14 cellular contexts compared by ENCODE assay signal in genomic region chr22:49667236-49667635, GRCh38.
DNase-seq lines count a peak whose midpoint lies in the region; ATAC-seq, FAIRE-seq and TF ChIP-seq lines count a peak whose summit lies in the region.
"Had no signal": no experiment of that assay in that cellular context is flagged by ENCODE, and none has a peak within 500 bp of the region (broad histone marks: within the 10 kb centered on the region; RNA-seq: fewer than 3 reads in every experiment).

No MANE protein-coding gene starts in this region.

- DNase-seq in A673 (ENCODE audit: low spot score) (peak; percentile 50), naive B cell (peak; percentile 22), NCI-H2227 (lab: John Stamatoyannopoulos, UW; ENCODE audit: unreplicated experiment) (no peak), pancreas (no peak)
- peak in 1 of 7 experiments; percentile 38 for DNase-seq in CD8-positive, alpha-beta T cell
- DNase-seq: islet precursor cell, NCI-H2227 treated with DMSO at 0.1 percent for 48 hours, PC-3, T-helper 9 cell had no signal

- H3K9me3 Mint-ChIP-seq in CD8-positive, alpha-beta T cell = no peaks in the 10 kb centered on the region
- no peaks in the 10 kb centered on the region for H3K9me3 Mint-ChIP-seq in activated T-helper 17 cell treated with anti-CD3 and anti-CD28 coated beads, Interleukin-2, amount 50 U/mL, for 72 hours
- H3K9me3 Mint-ChIP-seq in naive B cell = peaks cover 0 to 4% (median 0%) of the 10 kb centered on the region in 7 donors

- BruUV-seq in A673 (replicated peaks; lab: Mats Ljungman, UMichigan) = no TSS peak

- H3K27me3 ChIP-seq in A673 (replicated peaks; ENCODE audit: insufficient read depth, low read depth, low read length, poor library complexity) (peaks cover 31% of the 10 kb centered on the region), pancreas (peaks cover 0 to 8% (median 3%) of the 10 kb centered on the region in 4 donors)
- peaks cover 9% of the 10 kb centered on the region for H3K27me3 ChIP-seq in CD8-positive, alpha-beta T cell (ENCODE audit: insufficient read depth, low read length)

- no peaks in the 10 kb centered on the region for H3K36me3 Mint-ChIP-seq in CD8-positive, alpha-beta T cell
- H3K36me3 Mint-ChIP-seq in activated T-helper 17 cell treated with anti-CD3 and anti-CD28 coated beads, Interleukin-2, amount 50 U/mL, for 72 hours (ENCODE audit: low read depth) = no peaks in the 10 kb centered on the region
- H3K36me3 Mint-ChIP-seq in naive B cell = peaks cover 0 to 5% of the 10 kb centered on the region in 2 donors

- no peak overlapping the region for H3K4me3 ChIP-seq in A673 (ENCODE audit: low read depth, low read length, poor library complexity, severe bottlenecking)
- no peak overlapping the region for H3K4me3 ChIP-seq in CD8-positive, alpha-beta T cell (ENCODE audit: low read depth, low read length)
- H3K4me3 ChIP-seq in pancreas = no peak overlapping the region
- H3K4me3 ChIP-seq: cardiac muscle cell, smooth muscle cell had no signal

- H3K4me1 ChIP-seq in A673 (ENCODE audit: insufficient read depth, low read length, poor library complexity, severe bottlenecking) (peaks cover 8% of the 10 kb centered on the region), pancreas (no peaks in the 10 kb centered on the region)
- peaks cover 18% of the 10 kb centered on the region for H3K4me1 ChIP-seq in CD8-positive, alpha-beta T cell (ENCODE audit: insufficient read depth, low read length)

- POLR2A ChIA-PET in A673 (lab: Charles Lee; ENCODE audit: low non-redundant PET) = no interaction called here
- POLR2A ChIA-PET in CD8-positive, alpha-beta T cell (lab: Charles Lee) = no interaction called here

- H3K27ac ChIP-seq in A673 (ENCODE audit: low read depth, low read length, poor library complexity, severe bottlenecking) = peak overlapping the region; percentile 52
- no peak overlapping the region for H3K27ac ChIP-seq in CD8-positive, alpha-beta T cell (ENCODE audit: low read depth, low read length)
- H3K27ac ChIP-seq in pancreas = no peak overlapping the region
- H3K27ac ChIP-seq: cardiac muscle cell had no signal

- peaks cover 25% of the 10 kb centered on the region for H3K27me3 Mint-ChIP-seq in CD8-positive, alpha-beta T cell (ENCODE audit: low read depth)
- peaks cover 18% of the 10 kb centered on the region for H3K27me3 Mint-ChIP-seq in activated T-helper 17 cell treated with anti-CD3 and anti-CD28 coated beads, Interleukin-2, amount 50 U/mL, for 72 hours
- peaks cover 12 to 25% (median 18%) of the 10 kb centered on the region in 3 donors for H3K27me3 Mint-ChIP-seq in naive B cell

- CTCF ChIA-PET in A673 (lab: Charles Lee) = no interaction called here
- CTCF ChIA-PET in CD8-positive, alpha-beta T cell (lab: Charles Lee) = interaction anchor here (1.3 kb wide), 1 partner anchor 33 kb away, joined by 3 read pairs; no protein-coding TSS in a partner anchor

- intact Hi-C loops in A673 (cut with micrococcal nuclease; ENCODE audit: unreplicated experiment) (no loop called here), pancreas (cut with DNase I) (no loop called here)
- intact Hi-C loops in CD8-positive, alpha-beta T cell (cut with DNase I, micrococcal nuclease) = no loop called here

- FAIRE-seq in pancreas (lab: Jason Lieb, UNC) = no peak

- H3K4me1 Mint-ChIP-seq in CD8-positive, alpha-beta T cell (ENCODE audit: low read depth) = peaks cover 36% of the 10 kb centered on the region
- peaks cover 8% of the 10 kb centered on the region for H3K4me1 Mint-ChIP-seq in activated T-helper 17 cell treated with anti-CD3 and anti-CD28 coated beads, Interleukin-2, amount 50 U/mL, for 72 hours
- peaks cover 17 to 32% (median 26%) of the 10 kb centered on the region in 3 donors for H3K4me1 Mint-ChIP-seq in naive B cell

- H3K4me3 Mint-ChIP-seq in CD8-positive, alpha-beta T cell = peak overlapping the region; percentile 73
- peak overlapping the region; percentile 44 for H3K4me3 Mint-ChIP-seq in activated T-helper 17 cell treated with anti-CD3 and anti-CD28 coated beads, Interleukin-2, amount 50 U/mL, for 72 hours
- peak overlapping the region in 7 of 8 donors; percentile 24 to 90 (median 69) for H3K4me3 Mint-ChIP-seq in naive B cell

- no peaks in the 10 kb centered on the region for H3K36me3 ChIP-seq in A673 (ENCODE audit: insufficient read depth, low read length, poor library complexity, severe bottlenecking)
- H3K36me3 ChIP-seq in CD8-positive, alpha-beta T cell (ENCODE audit: insufficient read depth, low read length) = no peaks in the 10 kb centered on the region
- no peaks in the 10 kb centered on the region for H3K36me3 ChIP-seq in pancreas
- H3K36me3 ChIP-seq: cardiac muscle cell had no signal

- peak overlapping the region; percentile 69 for H3K27ac Mint-ChIP-seq in CD8-positive, alpha-beta T cell
- H3K27ac Mint-ChIP-seq in activated T-helper 17 cell treated with anti-CD3 and anti-CD28 coated beads, Interleukin-2, amount 50 U/mL, for 72 hours = no peak overlapping the region
- H3K27ac Mint-ChIP-seq in naive B cell = peak overlapping the region in 5 of 6 donors; percentile 40 to 82 (median 54)

- peaks cover 6% of the 10 kb centered on the region for H3K9me3 ChIP-seq in A673 (ENCODE audit: low read depth, low read length, poor library complexity, severe bottlenecking)
- no peaks in the 10 kb centered on the region for H3K9me3 ChIP-seq in CD8-positive, alpha-beta T cell (ENCODE audit: low read length)
- H3K9me3 ChIP-seq in pancreas = no peaks in the 10 kb centered on the region

- no peak for TF ChIP-seq CTCF in A673 (conservative IDR thresholded peaks at IDR 0.05; ENCODE audit: low read depth, low read length)
- TF ChIP-seq CTCF in CD8-positive, alpha-beta T cell (IDR thresholded peaks at IDR 0.05) = no peak
- TF ChIP-seq CTCF in pancreas (IDR thresholded peaks at IDR 0.05) = no peak

- WGBS in pancreas, 2 donors = 39 to 46% methylated on average over 13 of the region's 13 CpGs

- no peak for ATAC-seq in CD8-positive, alpha-beta T cell
- ATAC-seq in activated T-helper 17 cell treated with anti-CD3 and anti-CD28 coated beads, Interleukin-2, amount 50 U/mL, for 72 hours (replicated peaks) = no peak
- ATAC-seq in naive B cell (ENCODE audit: low read depth in 2 of 2) (peak; percentile 24 to 35), GM19452 (IDR thresholded peaks at IDR 0.05; ENCODE audit: unreplicated experiment) (no peak), GM21381 (IDR thresholded peaks at IDR 0.05; ENCODE audit: unreplicated experiment) (no peak), pancreas (no peak)
- ATAC-seq: PC-3 had no signal

Comparison
In these comparisons a context has a peak if more than half of its experiments do, and no peak if none do; other contexts are left out.
1. DNase-seq: peak in A673 (single experiment) and naive B cell (single experiment); none in NCI-H2227 (single experiment) and pancreas (0 of 6).
2. ATAC-seq: peak in naive B cell (2 of 2); none in CD8-positive, alpha-beta T cell (single experiment), activated T-helper 17 cell treated with anti-CD3 and anti-CD28 coated beads, Interleukin-2, amount 50 U/mL, for 72 hours (single experiment), GM19452 (single experiment), GM21381 (single experiment) and pancreas (0 of 4).
3. Peak in every context shown above with its lines, with median percentiles within 50 percentile points of each other: H3K4me3 Mint-ChIP-seq.